ENCODE assay signal across 21 cellular contexts in the genomic region with DNA sequence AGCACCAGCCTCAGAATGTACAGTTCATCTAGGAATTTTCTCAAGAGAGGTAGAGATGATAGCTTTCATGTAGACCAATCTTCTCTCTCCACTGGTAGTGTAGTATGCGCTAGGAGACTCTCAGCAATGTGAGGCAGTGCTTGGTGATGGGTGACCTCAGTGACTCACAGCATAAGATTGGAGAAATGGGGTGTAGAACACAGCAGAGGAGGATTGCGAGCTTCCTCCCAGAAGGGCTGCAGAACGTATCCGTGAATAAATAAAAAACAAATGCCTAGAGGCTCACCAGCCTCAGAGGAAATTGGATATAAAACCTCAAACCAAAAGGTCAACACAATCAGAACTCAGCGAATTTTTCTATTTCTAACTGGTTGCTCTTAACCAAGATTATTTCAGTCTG.
DNase-seq lines count a peak whose midpoint lies in the region; ATAC-seq and TF ChIP-seq lines count a peak whose summit lies in the region.
"Had no signal": no experiment of that assay in that cellular context is flagged by ENCODE, and none has a peak within 500 bp of the region (broad histone marks: within the 10 kb centered on the region; RNA-seq: fewer than 3 reads in every experiment).

No MANE protein-coding gene starts in this region.

- no peaks in the 10 kb centered on the region for H3K36me3 ChIP-seq in IMR-90 (ENCODE audit: control insufficient read depth, insufficient read depth, low read length)
- no peaks in the 10 kb centered on the region for H3K36me3 ChIP-seq in neural progenitor cell
- H3K36me3 ChIP-seq: BE2C, left lung had no signal

- no peak for TF ChIP-seq POLR2A in IMR-90 (IDR thresholded peaks at IDR 0.05; ENCODE audit: low read depth, low read length)

- H3K36me3 Mint-ChIP-seq in neural progenitor cell = no peaks in the 10 kb centered on the region

- H3K9ac ChIP-seq in IMR-90 (ENCODE audit: low read depth, low read length) (no peak overlapping the region), neural progenitor cell (no peak overlapping the region)

- H2AFZ ChIP-seq in IMR-90 (replicated peaks; ENCODE audit: low read length, poor library complexity) (no peak overlapping the region), neural progenitor cell (replicated peaks) (peak overlapping the region; percentile 39)

- H3K79me1 ChIP-seq in IMR-90 (ENCODE audit: low read depth in 1 of 2, low read length in 2 of 2) = no peaks in the 10 kb centered on the region

- H3K27ac ChIP-seq in IMR-90 (ENCODE audit: insufficient read depth, low read length) (no peak overlapping the region), neural progenitor cell (no peak overlapping the region)
- H3K27ac ChIP-seq: left lung, testis had no signal

- ATAC-seq in IMR-90 (ENCODE audit: low read depth) = peak; percentile 17; the same call in 1 of the 2 replicates
- no peak for ATAC-seq in HG02870 (IDR thresholded peaks at IDR 0.05; ENCODE audit: unreplicated experiment)
- ATAC-seq in GM18909 (IDR thresholded peaks at IDR 0.05; ENCODE audit: poor library complexity, unreplicated experiment) = no peak
- ATAC-seq: activated T-helper 17 cell treated with anti-CD3 and anti-CD28 coated beads, Interleukin-2, amount 50 U/mL, for 72 hours; HCT116; left lung had no signal

- no peak overlapping the region for H4K8ac ChIP-seq in IMR-90 (ENCODE audit: low read depth in 2 of 2, low read length in 2 of 2)

- H3K56ac ChIP-seq in IMR-90 (ENCODE audit: extremely low read depth, insufficient read depth, low read length) = no peak overlapping the region

- no peak overlapping the region for H3K23ac ChIP-seq in IMR-90 (ENCODE audit: low read depth, low read length)

- intact Hi-C loops in IMR-90 (cut with micrococcal nuclease) = no loop called here

- in situ Hi-C loops in IMR-90 (cut with MboI; ENCODE audit: low sequenced_read_pairs) = no loop called here

- no CpG with 5 or more reads among the region's 5 CpGs for WGBS in IMR-90 (ENCODE audit: extremely low coverage in 2 of 2, insufficient read length in 1 of 2), 2 experiments

- no peak overlapping the region for H3K4ac ChIP-seq in IMR-90 (ENCODE audit: low read depth, low read length)

- no peaks in the 10 kb centered on the region for H3K79me2 ChIP-seq in neural progenitor cell (ENCODE audit: low read depth)

- H3K4me2 ChIP-seq in IMR-90 (ENCODE audit: low read depth, low read length) = no peak overlapping the region
- no peak overlapping the region for H3K4me2 ChIP-seq in neural progenitor cell

- H3K18ac ChIP-seq in IMR-90 (ENCODE audit: low read depth, low read length) = no peak overlapping the region

- H4K5ac ChIP-seq in IMR-90 (ENCODE audit: low read depth, low read length) = no peak overlapping the region

- dilution Hi-C loops in IMR-90 (cut with HindIII; ENCODE audit: low sequenced_read_pairs, unreplicated experiment) = no loop called here

- no peaks in the 10 kb centered on the region for H3K9me1 ChIP-seq in IMR-90 (ENCODE audit: insufficient read depth, low read length)

- TF ChIP-seq RAD21 in IMR-90 (IDR thresholded peaks at IDR 0.05; ENCODE audit: low read length) = no peak

- CTCF ChIA-PET in IMR-90 (lab: Yijun Ruan, JAX) = no interaction called here

- H3K27ac Mint-ChIP-seq in neural progenitor cell = no peak overlapping the region
- H3K27ac Mint-ChIP-seq: activated T-helper 17 cell treated with anti-CD3 and anti-CD28 coated beads, Interleukin-2, amount 50 U/mL, for 72 hours; endodermal cell had no signal

- H4K20me1 ChIP-seq in IMR-90 (ENCODE audit: insufficient read depth, low read length) (no peaks in the 10 kb centered on the region), neural progenitor cell (ENCODE audit: low read depth) (no peaks in the 10 kb centered on the region)

- H2BK15ac ChIP-seq in IMR-90 (ENCODE audit: low read depth, low read length) = no peak overlapping the region

- POLR2A ChIA-PET in IMR-90 (lab: Charles Lee; ENCODE audit: unreplicated experiment) = no interaction called here

- peaks cover 2% of the 10 kb centered on the region for H3K9me3 Mint-ChIP-seq in neural progenitor cell
- H3K9me3 Mint-ChIP-seq: activated T-helper 17 cell treated with anti-CD3 and anti-CD28 coated beads, Interleukin-2, amount 50 U/mL, for 72 hours had no signal

- H3K4me1 Mint-ChIP-seq in neural progenitor cell = peaks cover 8% of the 10 kb centered on the region
- H3K4me1 Mint-ChIP-seq: activated T-helper 17 cell treated with anti-CD3 and anti-CD28 coated beads, Interleukin-2, amount 50 U/mL, for 72 hours had no signal

- no peak overlapping the region for H2AK9ac ChIP-seq in IMR-90 (replicated peaks; ENCODE audit: low read depth, low read length, poor library complexity)

- H3K27me3 ChIP-seq in IMR-90 (ENCODE audit: control insufficient read depth, insufficient read depth, low read length) (no peaks in the 10 kb centered on the region), neural progenitor cell (no peaks in the 10 kb centered on the region)
- H3K27me3 ChIP-seq: BE2C, left lung, testis had no signal

- no peak overlapping the region for H3K4me3 ChIP-seq in IMR-90 (ENCODE audit: insufficient read depth, low read depth, low read length)
- no peak overlapping the region for H3K4me3 ChIP-seq in neural progenitor cell
- H3K4me3 ChIP-seq: left lung, testis had no signal

- no peak overlapping the region for H2BK120ac ChIP-seq in IMR-90 (ENCODE audit: low read depth, low read length)

- no peaks in the 10 kb centered on the region for H3K27me3 Mint-ChIP-seq in neural progenitor cell (ENCODE audit: insufficient read depth, low read depth)

- no peak overlapping the region for H3K14ac ChIP-seq in IMR-90 (replicated peaks; ENCODE audit: low read depth, low read length)

- H3F3A ChIP-seq in neural progenitor cell (ENCODE audit: low read depth) = no peaks in the 10 kb centered on the region

- no peak overlapping the region for H3K4me3 Mint-ChIP-seq in neural progenitor cell
- H3K4me3 Mint-ChIP-seq: activated T-helper 17 cell treated with anti-CD3 and anti-CD28 coated beads, Interleukin-2, amount 50 U/mL, for 72 hours; endodermal cell had no signal

- H3K9me3 ChIP-seq in IMR-90 (ENCODE audit: control insufficient read depth, insufficient read depth, low read length) (no peaks in the 10 kb centered on the region), neural progenitor cell (ENCODE audit: low read depth) (no peaks in the 10 kb centered on the region)
- H3K9me3 ChIP-seq: BE2C, left lung, testis had no signal

- no peak overlapping the region for H2BK5ac ChIP-seq in IMR-90 (ENCODE audit: low read depth, low read length, poor library complexity, severe bottlenecking)

- H4K91ac ChIP-seq in IMR-90 (ENCODE audit: insufficient read depth, low read depth, low read length) = no peak overlapping the region

- H2BK20ac ChIP-seq in IMR-90 (ENCODE audit: low read depth, low read length) = no peak overlapping the region

- TF ChIP-seq CTCF in IMR-90 (conservative IDR thresholded peaks at IDR 0.05; ENCODE audit: low read depth, low read length) = no peak
- TF ChIP-seq CTCF in neural progenitor cell (IDR thresholded peaks at IDR 0.05) = no peak

- no TSS peak for BruUV-seq in IMR-90 (replicated peaks; lab: Mats Ljungman, UMichigan)

- H2AK5ac ChIP-seq in IMR-90 (ENCODE audit: low read depth, low read length) = no peak overlapping the region

- H3K4me1 ChIP-seq in IMR-90 (ENCODE audit: control insufficient read depth, insufficient read depth, low read length) = no peaks in the 10 kb centered on the region
- H3K4me1 ChIP-seq in neural progenitor cell = no peaks in the 10 kb centered on the region
- H3K4me1 ChIP-seq: BE2C, left lung, testis had no signal

- peak; percentile 1 for DNase-seq in Daoy (ENCODE audit: low read depth)
- DNase-seq in IMR-90 = peak; percentile 2
- peak; percentile 76 for DNase-seq in dedifferentiated amniotic fluid mesenchymal stem cell (ENCODE audit: extremely low spot score)
- no peak for DNase-seq in neural progenitor cell (ENCODE audit: low spot score)
- no peak for DNase-seq in COLO668 (lab: John Stamatoyannopoulos, UW; ENCODE audit: unreplicated experiment)
- no peak for DNase-seq in C1 segment of cervical spinal cord (lab: John Stamatoyannopoulos, UW)
- DNase-seq: activated CD4-positive, alpha-beta T cell treated with anti-CD3 and anti-CD28 coated beads for 1 hour; BE2C; cerebellar nuclear complex; endodermal cell; foreskin melanocyte; left lung; NCI-H187; NCI-H510A; stimulated activated CD4-positive, alpha-beta T cell treated with anti-CD3 and anti-CD28 coated beads, Interleukin-4, amount 100 ng/mL, for 4 hours; stimulated activated CD8-positive, alpha-beta memory T cell treated with anti-CD3 and anti-CD28 coated beads, Interleukin-4, amount 100 ng/mL, for 48 hours; testis had no signal

TF ChIP-seq in IMR-90, 13 proteins besides CTCF, POLR2A, EP300 and RAD21:
- TF ChIP-seq CHD1 (IDR thresholded peaks at IDR 0.05; ENCODE audit: low read depth, low read length) = no peak
- no peak for TF ChIP-seq MAFK (IDR thresholded peaks at IDR 0.05; ENCODE audit: low read depth, low read length)
- no peak for TF ChIP-seq NFE2L2 (IDR thresholded peaks at IDR 0.05; ENCODE audit: low read depth, low read length)
- no peak for TF ChIP-seq FOS (IDR thresholded peaks at IDR 0.05; ENCODE audit: low read depth, low read length)
- TF ChIP-seq, protein P1, sequence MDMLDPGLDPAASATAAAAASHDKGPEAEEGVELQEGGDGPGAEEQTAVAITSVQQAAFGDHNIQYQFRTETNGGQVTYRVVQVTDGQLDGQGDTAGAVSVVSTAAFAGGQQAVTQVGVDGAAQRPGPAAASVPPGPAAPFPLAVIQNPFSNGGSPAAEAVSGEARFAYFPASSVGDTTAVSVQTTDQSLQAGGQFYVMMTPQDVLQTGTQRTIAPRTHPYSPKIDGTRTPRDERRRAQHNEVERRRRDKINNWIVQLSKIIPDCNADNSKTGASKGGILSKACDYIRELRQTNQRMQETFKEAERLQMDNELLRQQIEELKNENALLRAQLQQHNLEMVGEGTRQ (IDR thresholded peaks at IDR 0.05; ENCODE audit: low read depth, low read length) = no peak
- no peak for TF ChIP-seq RCOR1 (IDR thresholded peaks at IDR 0.05; ENCODE audit: insufficient replicate concordance, low read length)

Comparison
In these comparisons a context has a peak if more than half of its experiments do, and no peak if none do; other contexts are left out.
1. DNase-seq: peak in Daoy (single experiment), IMR-90 (single experiment) and dedifferentiated amniotic fluid mesenchymal stem cell (single experiment); none in neural progenitor cell (single experiment), COLO668 (single experiment) and C1 segment of cervical spinal cord (0 of 14).